8 cellular contexts compared by ENCODE assay signal in genomic region chr13:91106565-91106964, GRCh38.
"Had no signal": no experiment of that assay in that cellular context is flagged by ENCODE, and none has a peak within 500 bp of the region (broad histone marks: within the 10 kb centered on the region; RNA-seq: fewer than 3 reads in every experiment).

No MANE protein-coding gene starts in this region.

- H3K9ac ChIP-seq: KMS-11 had no signal

- DNase-seq: IMR-90, KBM-7, KG1 had no signal

- H3K27me3 Mint-ChIP-seq: IgD-negative memory B cell had no signal

- H3K27ac ChIP-seq: HL-60, KMS-11 had no signal

- H3K4me2 ChIP-seq: KMS-11 had no signal

- H3K4me3 Mint-ChIP-seq: IgD-negative memory B cell had no signal

- ATAC-seq: HepG2 had no signal

- H3K4me1 Mint-ChIP-seq: IgD-negative memory B cell had no signal

- FAIRE-seq: HepG2, HTR-8/SVneo had no signal
